24 cellular contexts compared by ENCODE assay signal in genomic region chr1:240973875-240974274, GRCh38.
"Had no signal": no experiment of that assay in that cellular context is flagged by ENCODE, and none has a peak within 500 bp of the region (broad histone marks: within the 10 kb centered on the region; RNA-seq: fewer than 3 reads in every experiment).

No MANE protein-coding gene starts in this region.

- H3K4me1 ChIP-seq: colonic mucosa, esophagus muscularis mucosa, esophagus squamous epithelium, foreskin keratinocyte, gastrocnemius medialis, gastroesophageal sphincter, heart left ventricle, heart right ventricle had no signal

- H3K27me3 ChIP-seq: colonic mucosa, dorsolateral prefrontal cortex, esophagus muscularis mucosa, esophagus squamous epithelium, foreskin keratinocyte, gastrocnemius medialis, gastroesophageal sphincter, heart left ventricle, heart right ventricle had no signal

- H3K9me3 ChIP-seq: colonic mucosa, esophagus muscularis mucosa, gastrocnemius medialis, gastroesophageal sphincter had no signal

- H3K27ac ChIP-seq: colonic mucosa, coronary artery, dorsolateral prefrontal cortex, epithelial cell of prostate, esophagus muscularis mucosa, esophagus squamous epithelium, foreskin keratinocyte, gastrocnemius medialis, gastroesophageal sphincter, heart left ventricle, heart right ventricle had no signal

- DNase-seq: colonic mucosa; cortex of kidney; dermis blood vessel endothelial cell; dorsolateral prefrontal cortex; effector CD4-positive, alpha-beta T cell; effector CD8-positive, alpha-beta T cell; effector memory CD4-positive, alpha-beta T cell; effector memory CD8-positive, alpha-beta T cell; endodermal cell; erythroblast; esophagus squamous epithelium; foreskin fibroblast; foreskin keratinocyte; foreskin melanocyte; gastrocnemius medialis; glutamatergic neuron; head of caudate nucleus; heart left ventricle; heart right ventricle had no signal

- ATAC-seq: effector memory CD8-positive, alpha-beta T cell; esophagus mucosa; foreskin keratinocyte; gastrocnemius medialis; gastroesophageal sphincter; heart left ventricle; heart right ventricle had no signal

- H3K4me3 ChIP-seq: colonic mucosa, coronary artery, dorsolateral prefrontal cortex, esophagus muscularis mucosa, esophagus squamous epithelium, gastrocnemius medialis, gastroesophageal sphincter, heart left ventricle, heart right ventricle had no signal

- H3K36me3 ChIP-seq: colonic mucosa, esophagus muscularis mucosa, esophagus squamous epithelium, gastrocnemius medialis, gastroesophageal sphincter, heart left ventricle, heart right ventricle had no signal
